Comparison of ENCODE assay signal across 16 cellular contexts in genomic region chr10:8279598-8279997, GRCh38.
DNase-seq lines count a peak whose midpoint lies in the region; ATAC-seq and TF ChIP-seq lines count a peak whose summit lies in the region.
"Had no signal": no experiment of that assay in that cellular context is flagged by ENCODE, and none has a peak within 500 bp of the region (broad histone marks: within the 10 kb centered on the region; RNA-seq: fewer than 3 reads in every experiment).

No MANE protein-coding gene starts in this region.

- peak overlapping the region; percentile 21 for H3K27ac Mint-ChIP-seq in MCF 10A (ENCODE audit: low read depth, unreplicated experiment)
- H3K27ac Mint-ChIP-seq: brain; stimulated activated naive B cell treated with anti-CD40 and anti-IgM and Interleukin-4, amounts not matched to agents 10 μg/mL and 1 μg/mL and 100 μg/mL, for 72 hours; type B pancreatic cell had no signal

- peaks cover 6% of the 10 kb centered on the region for H3K4me1 Mint-ChIP-seq in MCF 10A (ENCODE audit: insufficient read depth, unreplicated experiment)
- H3K4me1 Mint-ChIP-seq: brain; stimulated activated naive B cell treated with anti-CD40 and anti-IgM and Interleukin-4, amounts not matched to agents 10 μg/mL and 1 μg/mL and 100 μg/mL, for 72 hours had no signal

- no peaks in the 10 kb centered on the region for H3K27me3 Mint-ChIP-seq in MCF 10A (ENCODE audit: insufficient read depth, unreplicated experiment)

- no peak overlapping the region for H3K4me3 Mint-ChIP-seq in MCF 10A (ENCODE audit: unreplicated experiment)
- H3K4me3 Mint-ChIP-seq: brain; stimulated activated naive B cell treated with anti-CD40 and anti-IgM and Interleukin-4, amounts not matched to agents 10 μg/mL and 1 μg/mL and 100 μg/mL, for 72 hours; type B pancreatic cell had no signal

- POLR2A ChIA-PET in MCF 10A (lab: Yijun Ruan, JAX), result interaction anchor here (0.5 to 1.3 kb wide), 4 partner anchors 14 to 870 kb away, joined by 3 to 4 read pairs (median 3); no protein-coding TSS in a partner anchor
- POLR2A ChIA-PET in GM10248 (lab: Yijun Ruan, JAX), result no interaction called here

- no peak for TF ChIP-seq CTCF in MCF 10A (IDR thresholded peaks at IDR 0.05; ENCODE audit: unreplicated experiment)
- TF ChIP-seq CTCF in breast epithelium (IDR thresholded peaks at IDR 0.05), result no peak
- TF ChIP-seq CTCF in fibroblast of pulmonary artery (IDR thresholded peaks at IDR 0.05; ENCODE audit: low read length, missing control alignments), result no peak
- TF ChIP-seq CTCF in GM10248 (IDR thresholded peaks at IDR 0.05; ENCODE audit: control extremely low read depth, extremely low read depth, low read depth, missing control alignments), result no peak

- DNase-seq in MCF 10A (ENCODE audit: unreplicated experiment) (peak; percentile 45), breast epithelium (ENCODE audit: low spot score in 2 of 2) (no peak), RKO (ENCODE audit: low spot score) (peak; percentile 43), fibroblast of pulmonary artery (ENCODE audit: low read depth) (peak; percentile 73), GM10248 (ENCODE audit: extremely low spot score) (no peak)
- DNase-seq: activated CD4-positive, alpha-beta T cell treated with anti-CD3 and anti-CD28 coated beads, Interleukin-2, amount 50 U/mL, for 48 hours; activated effector memory CD4-positive, alpha-beta T cell treated with anti-CD3 and anti-CD28 coated beads, Interleukin-2, amount 50 U/mL, for 16 hours; mesendoderm; SHP77 treated with DMSO at 0.1 percent for 48 hours; sigmoid colon; stimulated activated naive B cell treated with anti-CD40 and anti-IgM and Interleukin-4, amounts not matched to agents 10 μg/mL and 1 μg/mL and 100 μg/mL, for 72 hours had no signal

- no peaks in the 10 kb centered on the region for H3K4me1 ChIP-seq in breast epithelium
- H3K4me1 ChIP-seq: sigmoid colon had no signal

- H3K27ac ChIP-seq in breast epithelium, result no peak overlapping the region
- H3K27ac ChIP-seq: sigmoid colon had no signal

- H3K36me3 Mint-ChIP-seq in MCF 10A (ENCODE audit: insufficient read depth, unreplicated experiment), result no peaks in the 10 kb centered on the region
- H3K36me3 Mint-ChIP-seq: brain; stimulated activated naive B cell treated with anti-CD40 and anti-IgM and Interleukin-4, amounts not matched to agents 10 μg/mL and 1 μg/mL and 100 μg/mL, for 72 hours; type B pancreatic cell had no signal

- no peaks in the 10 kb centered on the region for H3K27me3 ChIP-seq in breast epithelium
- H3K27me3 ChIP-seq: sigmoid colon had no signal

- H3K9me3 ChIP-seq in breast epithelium, result no peaks in the 10 kb centered on the region
- H3K9me3 ChIP-seq: sigmoid colon had no signal

- no peak overlapping the region for H3K4me3 ChIP-seq in breast epithelium
- no peak overlapping the region for H3K4me3 ChIP-seq in fibroblast of pulmonary artery (replicated peaks; ENCODE audit: low read depth, low read length)
- H3K4me3 ChIP-seq: sigmoid colon had no signal

- BruUV-seq in MCF 10A (replicated peaks; lab: Mats Ljungman, UMichigan), result no TSS peak

- H3K36me3 ChIP-seq in breast epithelium, result no peaks in the 10 kb centered on the region
- H3K36me3 ChIP-seq: sigmoid colon had no signal

- intact Hi-C loops in MCF 10A (cut with micrococcal nuclease), result loop anchor here (5.0 kb wide), 1 partner anchor 407 kb away; no protein-coding TSS in a partner anchor
- intact Hi-C loops in breast epithelium (cut with DNase I; ENCODE audit: low total_unique reads), result no loop called here

- no peak for TF ChIP-seq POLR2A in breast epithelium (IDR thresholded peaks at IDR 0.05)

- CTCF ChIA-PET in MCF 10A (lab: Yijun Ruan, JAX), result no interaction called here
- CTCF ChIA-PET in GM10248 (lab: Yijun Ruan, JAX), result interaction anchor here (0.9 to 1.2 kb wide), 2 partner anchors 10 to 47 kb away, joined by 3 to 4 read pairs; no protein-coding TSS in a partner anchor

- no peaks in the 10 kb centered on the region for H3K9me3 Mint-ChIP-seq in MCF 10A (ENCODE audit: unreplicated experiment)
- H3K9me3 Mint-ChIP-seq: brain had no signal

- ATAC-seq in GM21528 (IDR thresholded peaks at IDR 0.05; ENCODE audit: low FRiP score, unreplicated experiment), result no peak
- ATAC-seq in GM18502 (IDR thresholded peaks at IDR 0.05; ENCODE audit: poor library complexity, unreplicated experiment), result no peak
- no peak for ATAC-seq in GM21515 (IDR thresholded peaks at IDR 0.05; ENCODE audit: unreplicated experiment)
- ATAC-seq: stimulated activated naive B cell treated with anti-CD40 and anti-IgM and Interleukin-4, amounts not matched to agents 10 μg/mL and 1 μg/mL and 100 μg/mL, for 72 hours had no signal

Comparison
In these comparisons a context has a peak if more than half of its experiments do, and no peak if none do; other contexts are left out.
1. DNase-seq: peak in MCF 10A (single experiment), RKO (single experiment) and fibroblast of pulmonary artery (single experiment); none in breast epithelium (0 of 2) and GM10248 (single experiment).